Comparison of ENCODE assay signal across 14 cellular contexts in genomic region chr16:70795513-70795912, GRCh38. TPM values are rescaled to one million over a fixed set of nuclear protein-coding genes. Genes with fewer than 3 reads are reported as not detected.
DNase-seq lines count a peak whose midpoint lies in the region; ATAC-seq and TF ChIP-seq lines count a peak whose summit lies in the region.
"Had no signal": no experiment of that assay in that cellular context is flagged by ENCODE, and none has a peak within 500 bp of the region (broad histone marks: within the 10 kb centered on the region; RNA-seq: fewer than 3 reads in every experiment).

No MANE protein-coding gene starts in this region.

- DNase-seq in thyroid gland: peak in 1 of 2 donors; percentile 60
- no peak for DNase-seq in RKO (ENCODE audit: low spot score)
- DNase-seq in activated effector memory CD4-positive, alpha-beta T cell treated with anti-CD3 and anti-CD28 coated beads, Interleukin-2, amount 50 U/mL, for 16 hours: no peak
- DNase-seq: C1 segment of cervical spinal cord; Calu3; CD4-positive, alpha-beta T cell; DMS 273 treated with DMSO at 0.1 percent for 48 hours; GM23248 had no signal

- H3K9ac ChIP-seq in BLaER1 treated with 17β-estradiol and CSF1 and Interleukin-3, amounts not matched to agents 10 nM and 100 nM: peak overlapping the region in 4 of 11 experiments; percentile 10 to 50 (median 18); a peak in 1 of 22 replicates
- H3K9ac ChIP-seq in OCI-LY3 (ENCODE audit: low read length): no peak overlapping the region; the same call in 1 of the 2 replicates
- H3K9ac ChIP-seq: GM23248 had no signal

- intact Hi-C loops in thyroid gland (cut with DNase I): no loop called here

- WGBS in thyroid gland, 2 donors: 80 to 84% methylated on average over 6 of the region's 6 CpGs

- TF ChIP-seq POLR2A in thyroid gland (IDR thresholded peaks at IDR 0.05): no peak

- H3K27me3 ChIP-seq in BLaER1 treated with 17β-estradiol and CSF1 and Interleukin-3, amounts not matched to agents 10 nM and 100 nM: no peaks in the 10 kb centered on the region
- H3K27me3 ChIP-seq in OCI-LY3 (ENCODE audit: low read depth, low read length) (no peaks in the 10 kb centered on the region), thyroid gland (no peaks in the 10 kb centered on the region)

- no peak for TF ChIP-seq CTCF in HEK293 (tag by site-specific recombination; IDR thresholded peaks at IDR 0.05)
- TF ChIP-seq CTCF in OCI-LY3 (IDR thresholded peaks at IDR 0.05; ENCODE audit: low read depth, low read length): peak; percentile 21; the same call in 1 of the 2 replicates
- TF ChIP-seq CTCF in thyroid gland (IDR thresholded peaks at IDR 0.05): no peak

- peaks cover 3 to 86% (median 25%) of the 10 kb centered on the region in 11 experiments; a peak in 18 of 22 replicates for H3K36me3 ChIP-seq in BLaER1 treated with 17β-estradiol and CSF1 and Interleukin-3, amounts not matched to agents 10 nM and 100 nM
- peaks cover 0 to 13% of the 10 kb centered on the region in 2 experiments; a peak in 1 of 3 replicates for H3K36me3 ChIP-seq in HEK293 (ENCODE audit: control insufficient read depth in 2 of 2, insufficient read depth in 1 of 2, low read length in 2 of 2)
- H3K36me3 ChIP-seq in OCI-LY3 (replicated peaks; ENCODE audit: low read depth, low read length): peaks cover 8% of the 10 kb centered on the region
- no peaks in the 10 kb centered on the region for H3K36me3 ChIP-seq in thyroid gland

- H3K27ac ChIP-seq in BLaER1 treated with 17β-estradiol and CSF1 and Interleukin-3, amounts not matched to agents 10 nM and 100 nM: no peak overlapping the region
- H3K27ac ChIP-seq in HEK293 (ENCODE audit: extremely low read depth, low read depth, low read length) (no peak overlapping the region), OCI-LY3 (ENCODE audit: low read length) (no peak overlapping the region), thyroid gland (peak overlapping the region; percentile 67 to 90 (median 80))
- H3K27ac ChIP-seq: GM23248 had no signal

- no peak for ATAC-seq in GM21786 (IDR thresholded peaks at IDR 0.05; ENCODE audit: unreplicated experiment)
- ATAC-seq: HCT116, K562 had no signal

- H4K20me1 ChIP-seq in BLaER1 treated with 17β-estradiol and CSF1 and Interleukin-3, amounts not matched to agents 10 nM and 100 nM: peaks cover 79 to 94% (median 92%) of the 10 kb centered on the region in 11 experiments; a peak in 21 of 22 replicates
- H4K20me1 ChIP-seq in OCI-LY3 (ENCODE audit: insufficient read depth, low read length): peaks cover 31% of the 10 kb centered on the region; the same call in 1 of the 2 replicates

- H3K79me2 ChIP-seq in OCI-LY3 (ENCODE audit: low read length): peaks cover 98% of the 10 kb centered on the region

- peak overlapping the region in 7 of 11 experiments; percentile 10 to 98 (median 25); a peak in 10 of 22 replicates for H3K4me2 ChIP-seq in BLaER1 treated with 17β-estradiol and CSF1 and Interleukin-3, amounts not matched to agents 10 nM and 100 nM
- H3K4me2 ChIP-seq in OCI-LY3 (ENCODE audit: low read length): peak overlapping the region; percentile 47; the same call in 1 of the 2 replicates

- peak overlapping the region in 1 of 10 experiments; percentile 14; a peak in 1 of 20 replicates for H3K4me3 ChIP-seq in BLaER1 treated with 17β-estradiol and CSF1 and Interleukin-3, amounts not matched to agents 10 nM and 100 nM
- H3K4me3 ChIP-seq in HEK293 (ENCODE audit: low read depth, low read length) (no peak overlapping the region), OCI-LY3 (ENCODE audit: low read length) (no peak overlapping the region; the same call in 1 of the 2 replicates), thyroid gland (replicated peaks in 1 of 3) (no peak overlapping the region)
- H3K4me3 ChIP-seq: GM23248, K562 had no signal

- H3K9me3 ChIP-seq in BLaER1 treated with 17β-estradiol and CSF1 and Interleukin-3, amounts not matched to agents 10 nM and 100 nM (replicated peaks in 1 of 11): no peaks in the 10 kb centered on the region
- H3K9me3 ChIP-seq in HEK293 (ENCODE audit: control insufficient read depth, insufficient read depth, low read depth, low read length): no peaks in the 10 kb centered on the region
- no peaks in the 10 kb centered on the region for H3K9me3 ChIP-seq in OCI-LY3 (ENCODE audit: insufficient read depth, low read length)
- no peaks in the 10 kb centered on the region for H3K9me3 ChIP-seq in thyroid gland

- peaks cover 22 to 95% (median 38%) of the 10 kb centered on the region in 10 experiments for H3K4me1 ChIP-seq in BLaER1 treated with 17β-estradiol and CSF1 and Interleukin-3, amounts not matched to agents 10 nM and 100 nM
- H3K4me1 ChIP-seq in HEK293 (ENCODE audit: control insufficient read depth, insufficient read depth, low read length): no peaks in the 10 kb centered on the region
- peaks cover 73% of the 10 kb centered on the region for H3K4me1 ChIP-seq in OCI-LY3 (ENCODE audit: low read length)
- H3K4me1 ChIP-seq in thyroid gland: peaks cover 18 to 37% of the 10 kb centered on the region in 2 donors

- CTCF ChIA-PET in HEK293 (lab: Yijun Ruan, JAX): no interaction called here

- no peak overlapping the region for H2AFZ ChIP-seq in OCI-LY3 (ENCODE audit: low read depth, low read length)
- H2AFZ ChIP-seq: GM23248 had no signal

- POLR2A ChIA-PET in HEK293 (lab: Yijun Ruan, JAX): no interaction called here

TF ChIP-seq in HEK293, 187 proteins besides CTCF, POLR2A, EP300 and RAD21:
- TF ChIP-seq ZBTB17 (tag by site-specific recombination; IDR thresholded peaks at IDR 0.05): 0 out of 2 replicates have a peak, but pooled peaks have one; percentile 30
- no peak for TF ChIP-seq ZBTB49 (tag by site-specific recombination; IDR thresholded peaks at IDR 0.05; ENCODE audit: low read depth)
- TF ChIP-seq ZNF416 (tag by site-specific recombination; IDR thresholded peaks at IDR 0.05): no peak

RNA-seq across cellular contexts. Expression of gene VAC14, which starts 5.4 kb away (rescaled TPM):
- 10 to 100 TPM; 43.4 to 69.4 (median 63.1) TPM for total RNA-seq in thyroid gland

Comparison
In these comparisons a context has a peak if more than half of its experiments do, and no peak if none do; other contexts are left out.
1. H3K27ac ChIP-seq: peak in thyroid gland (3 of 3); none in BLaER1 treated with 17β-estradiol and CSF1 and Interleukin-3, amounts not matched to agents 10 nM and 100 nM (0 of 11), HEK293 (single experiment) and OCI-LY3 (single experiment).